ENCODE assay signal across 28 cellular contexts in the genomic region with DNA sequence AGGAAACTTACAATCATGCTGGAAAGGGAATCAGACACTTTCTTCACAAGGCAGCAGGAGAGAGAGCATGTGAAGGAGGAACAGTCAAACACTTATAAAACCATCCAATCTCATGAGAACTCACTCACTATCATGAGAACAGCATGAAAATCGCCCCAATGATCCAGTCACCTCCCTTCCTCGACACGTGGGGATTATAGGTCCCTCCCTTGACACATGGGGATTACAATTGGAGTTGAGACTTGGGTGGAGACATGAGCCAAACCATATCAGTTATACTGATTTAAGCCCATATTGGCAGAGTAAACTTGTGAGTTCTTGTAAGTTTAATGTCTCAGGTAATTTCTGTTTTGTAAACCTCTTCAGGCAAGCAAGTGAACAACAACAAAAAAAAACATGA.
DNase-seq lines count a peak whose midpoint lies in the region; ATAC-seq and TF ChIP-seq lines count a peak whose summit lies in the region.
"Had no signal": no experiment of that assay in that cellular context is flagged by ENCODE, and none has a peak within 500 bp of the region (broad histone marks: within the 10 kb centered on the region; RNA-seq: fewer than 3 reads in every experiment).

No MANE protein-coding gene starts in this region.

- TF ChIP-seq CTCF in HFFc6 (IDR thresholded peaks at IDR 0.05): no peak

- CTCF ChIA-PET in activated naive CD4-positive, alpha-beta T cell treated with anti-CD3 and anti-CD28 coated beads for 36 hours (lab: Charles Lee): no interaction called here
- CTCF ChIA-PET in activated naive CD4-positive, alpha-beta T cell treated with anti-CD3 and anti-CD28 coated beads, Interleukin-2, amount 10 ng/mL, durations not matched to agents 7 days and 5 days (lab: Charles Lee): no interaction called here

- peak overlapping the region; percentile 3 for H3K27ac Mint-ChIP-seq in activated naive CD8-positive, alpha-beta T cell treated with anti-CD3 and anti-CD28 coated beads, Interleukin-2, amount 50 U/mL, for 24 hours
- no peak overlapping the region for H3K27ac Mint-ChIP-seq in activated naive CD8-positive, alpha-beta T cell treated with anti-CD3 and anti-CD28 coated beads for 36 hours
- H3K27ac Mint-ChIP-seq in HFFc6: peak overlapping the region; percentile 40; the same call in 1 of the 2 replicates
- H3K27ac Mint-ChIP-seq in effector memory CD8-positive, alpha-beta T cell: peak overlapping the region; percentile 33 to 45
- H3K27ac Mint-ChIP-seq in stimulated activated effector memory CD8-positive, alpha-beta T cell treated with anti-CD3 and anti-CD28 coated beads, Interleukin-12 subunit alpha, Interleukin-12 subunit beta, amount 100 ng/mL, for 72 hours: peak overlapping the region; percentile 55
- H3K27ac Mint-ChIP-seq in activated naive CD4-positive, alpha-beta T cell treated with anti-CD3 and anti-CD28 coated beads for 36 hours: no peak overlapping the region
- H3K27ac Mint-ChIP-seq in activated naive CD4-positive, alpha-beta T cell treated with anti-CD3 and anti-CD28 coated beads, Interleukin-2, amount 10 ng/mL, durations not matched to agents 7 days and 5 days: no peak overlapping the region
- H3K27ac Mint-ChIP-seq: H9, neural progenitor cell had no signal

- no peaks in the 10 kb centered on the region for H3K27me3 Mint-ChIP-seq in activated naive CD8-positive, alpha-beta T cell treated with anti-CD3 and anti-CD28 coated beads, Interleukin-2, amount 50 U/mL, for 24 hours
- no peaks in the 10 kb centered on the region for H3K27me3 Mint-ChIP-seq in activated naive CD8-positive, alpha-beta T cell treated with anti-CD3 and anti-CD28 coated beads for 36 hours
- no peaks in the 10 kb centered on the region; the same call in 1 of the 2 replicates for H3K27me3 Mint-ChIP-seq in HFFc6 (ENCODE audit: insufficient read depth)
- H3K27me3 Mint-ChIP-seq in effector memory CD8-positive, alpha-beta T cell: no peaks in the 10 kb centered on the region
- no peaks in the 10 kb centered on the region for H3K27me3 Mint-ChIP-seq in activated naive CD4-positive, alpha-beta T cell treated with anti-CD3 and anti-CD28 coated beads for 36 hours (ENCODE audit: low read depth)
- H3K27me3 Mint-ChIP-seq in activated naive CD4-positive, alpha-beta T cell treated with anti-CD3 and anti-CD28 coated beads, Interleukin-2, amount 10 ng/mL, durations not matched to agents 7 days and 5 days: no peaks in the 10 kb centered on the region

- H3K9me3 Mint-ChIP-seq in activated naive CD8-positive, alpha-beta T cell treated with anti-CD3 and anti-CD28 coated beads, Interleukin-2, amount 50 U/mL, for 24 hours: no peaks in the 10 kb centered on the region
- H3K9me3 Mint-ChIP-seq in activated naive CD8-positive, alpha-beta T cell treated with anti-CD3 and anti-CD28 coated beads for 36 hours: no peaks in the 10 kb centered on the region
- H3K9me3 Mint-ChIP-seq in HFFc6: no peaks in the 10 kb centered on the region
- H3K9me3 Mint-ChIP-seq in effector memory CD8-positive, alpha-beta T cell: no peaks in the 10 kb centered on the region
- no peaks in the 10 kb centered on the region for H3K9me3 Mint-ChIP-seq in stimulated activated effector memory CD8-positive, alpha-beta T cell treated with anti-CD3 and anti-CD28 coated beads, Interleukin-12 subunit alpha, Interleukin-12 subunit beta, amount 100 ng/mL, for 72 hours
- no peaks in the 10 kb centered on the region for H3K9me3 Mint-ChIP-seq in activated naive CD4-positive, alpha-beta T cell treated with anti-CD3 and anti-CD28 coated beads for 36 hours
- no peaks in the 10 kb centered on the region for H3K9me3 Mint-ChIP-seq in activated naive CD4-positive, alpha-beta T cell treated with anti-CD3 and anti-CD28 coated beads, Interleukin-2, amount 10 ng/mL, durations not matched to agents 7 days and 5 days
- H3K9me3 Mint-ChIP-seq: H9 had no signal

- intact Hi-C loops in activated naive CD4-positive, alpha-beta T cell treated with anti-CD3 and anti-CD28 coated beads for 36 hours (cut with micrococcal nuclease): no loop called here

- H3K4me3 Mint-ChIP-seq in activated naive CD8-positive, alpha-beta T cell treated with anti-CD3 and anti-CD28 coated beads, Interleukin-2, amount 50 U/mL, for 24 hours: no peak overlapping the region
- H3K4me3 Mint-ChIP-seq in activated naive CD8-positive, alpha-beta T cell treated with anti-CD3 and anti-CD28 coated beads for 36 hours: no peak overlapping the region
- H3K4me3 Mint-ChIP-seq in HFFc6: no peak overlapping the region
- H3K4me3 Mint-ChIP-seq in effector memory CD8-positive, alpha-beta T cell: no peak overlapping the region
- H3K4me3 Mint-ChIP-seq in stimulated activated effector memory CD8-positive, alpha-beta T cell treated with anti-CD3 and anti-CD28 coated beads, Interleukin-12 subunit alpha, Interleukin-12 subunit beta, amount 100 ng/mL, for 72 hours: no peak overlapping the region
- no peak overlapping the region for H3K4me3 Mint-ChIP-seq in activated naive CD4-positive, alpha-beta T cell treated with anti-CD3 and anti-CD28 coated beads for 36 hours
- H3K4me3 Mint-ChIP-seq in activated naive CD4-positive, alpha-beta T cell treated with anti-CD3 and anti-CD28 coated beads, Interleukin-2, amount 10 ng/mL, durations not matched to agents 7 days and 5 days: no peak overlapping the region
- H3K4me3 Mint-ChIP-seq: H9, neural progenitor cell had no signal

- no peak for DNase-seq in activated naive CD8-positive, alpha-beta T cell treated with anti-CD3 and anti-CD28 coated beads, Interleukin-2, amount 50 U/mL, for 24 hours
- no peak for DNase-seq in activated naive CD8-positive, alpha-beta T cell treated with anti-CD3 and anti-CD28 coated beads for 36 hours
- DNase-seq in HFFc6: no peak
- DNase-seq in effector memory CD8-positive, alpha-beta T cell: no peak
- DNase-seq in stimulated activated effector memory CD8-positive, alpha-beta T cell treated with anti-CD3 and anti-CD28 coated beads, Interleukin-12 subunit alpha, Interleukin-12 subunit beta, amount 100 ng/mL, for 72 hours (ENCODE audit: low spot score in 2 of 2): no peak
- no peak for DNase-seq in activated naive CD4-positive, alpha-beta T cell treated with anti-CD3 and anti-CD28 coated beads for 36 hours
- DNase-seq in AG08396 (ENCODE audit: low spot score): no peak
- DNase-seq in activated naive CD4-positive, alpha-beta T cell treated with anti-CD3 and anti-CD28 coated beads, Interleukin-2, amount 10 ng/mL, durations not matched to agents 7 days and 5 days: no peak
- DNase-seq: activated CD4-positive, CD25-positive, alpha-beta regulatory T cell treated with anti-CD3 and anti-CD28 coated beads, Interleukin-2, amount 50 U/mL, for 72 hours; activated gamma-delta T cell treated with Interleukin-2 at 50 U/mL for 16 hours; AML-193; cerebellar nuclear complex; dermis blood vessel endothelial cell; DMS79; H9; Karpas-422; lower lobe of right lung; NCI-H1417; NCI-H2029; NCI-H510A treated with DMSO at 0.1 percent for 48 hours; OCI-M1; pancreas; retina; stimulated activated naive CD8-positive, alpha-beta T cell treated with anti-CD3 and anti-CD28 coated beads, Interleukin-15, Interleukin-2, amounts not matched to agents 100 U/mL and 50 U/mL, for 24 hours; T-helper 2 cell; testis had no signal

- ATAC-seq in activated naive CD8-positive, alpha-beta T cell treated with anti-CD3 and anti-CD28 coated beads, Interleukin-2, amount 50 U/mL, for 24 hours: no peak
- ATAC-seq in effector memory CD8-positive, alpha-beta T cell (replicated peaks): no peak
- ATAC-seq in stimulated activated effector memory CD8-positive, alpha-beta T cell treated with anti-CD3 and anti-CD28 coated beads, Interleukin-12 subunit alpha, Interleukin-12 subunit beta, amount 100 ng/mL, for 72 hours: no peak
- ATAC-seq: A549; lower lobe of right lung; pancreas; stimulated activated naive CD8-positive, alpha-beta T cell treated with anti-CD3 and anti-CD28 coated beads, Interleukin-15, Interleukin-2, amounts not matched to agents 100 U/mL and 50 U/mL, for 24 hours had no signal

- H3K4me1 Mint-ChIP-seq in activated naive CD8-positive, alpha-beta T cell treated with anti-CD3 and anti-CD28 coated beads, Interleukin-2, amount 50 U/mL, for 24 hours: peaks cover 12% of the 10 kb centered on the region
- H3K4me1 Mint-ChIP-seq in activated naive CD8-positive, alpha-beta T cell treated with anti-CD3 and anti-CD28 coated beads for 36 hours: peaks cover 13% of the 10 kb centered on the region
- H3K4me1 Mint-ChIP-seq in HFFc6 (ENCODE audit: low read depth): peaks cover 44% of the 10 kb centered on the region
- peaks cover 10 to 14% of the 10 kb centered on the region in 2 donors for H3K4me1 Mint-ChIP-seq in effector memory CD8-positive, alpha-beta T cell (ENCODE audit: low read depth in 2 of 2)
- H3K4me1 Mint-ChIP-seq in stimulated activated effector memory CD8-positive, alpha-beta T cell treated with anti-CD3 and anti-CD28 coated beads, Interleukin-12 subunit alpha, Interleukin-12 subunit beta, amount 100 ng/mL, for 72 hours: peaks cover 17% of the 10 kb centered on the region
- peaks cover 22% of the 10 kb centered on the region for H3K4me1 Mint-ChIP-seq in activated naive CD4-positive, alpha-beta T cell treated with anti-CD3 and anti-CD28 coated beads for 36 hours (ENCODE audit: low read depth)
- no peaks in the 10 kb centered on the region for H3K4me1 Mint-ChIP-seq in activated naive CD4-positive, alpha-beta T cell treated with anti-CD3 and anti-CD28 coated beads, Interleukin-2, amount 10 ng/mL, durations not matched to agents 7 days and 5 days

- peaks cover 21% of the 10 kb centered on the region for H3K36me3 Mint-ChIP-seq in activated naive CD8-positive, alpha-beta T cell treated with anti-CD3 and anti-CD28 coated beads, Interleukin-2, amount 50 U/mL, for 24 hours (ENCODE audit: low read depth)
- peaks cover 8% of the 10 kb centered on the region for H3K36me3 Mint-ChIP-seq in activated naive CD8-positive, alpha-beta T cell treated with anti-CD3 and anti-CD28 coated beads for 36 hours
- H3K36me3 Mint-ChIP-seq in HFFc6 (ENCODE audit: low read depth): peaks cover 45% of the 10 kb centered on the region
- peaks cover 56% of the 10 kb centered on the region for H3K36me3 Mint-ChIP-seq in effector memory CD8-positive, alpha-beta T cell (ENCODE audit: insufficient read depth)
- peaks cover 70% of the 10 kb centered on the region for H3K36me3 Mint-ChIP-seq in stimulated activated effector memory CD8-positive, alpha-beta T cell treated with anti-CD3 and anti-CD28 coated beads, Interleukin-12 subunit alpha, Interleukin-12 subunit beta, amount 100 ng/mL, for 72 hours
- H3K36me3 Mint-ChIP-seq in activated naive CD4-positive, alpha-beta T cell treated with anti-CD3 and anti-CD28 coated beads for 36 hours (ENCODE audit: low read depth): peaks cover 7% of the 10 kb centered on the region
- peaks cover 32% of the 10 kb centered on the region for H3K36me3 Mint-ChIP-seq in activated naive CD4-positive, alpha-beta T cell treated with anti-CD3 and anti-CD28 coated beads, Interleukin-2, amount 10 ng/mL, durations not matched to agents 7 days and 5 days

Comparison
In these comparisons a context has a peak if more than half of its experiments do, and no peak if none do; other contexts are left out.
1. H3K27ac Mint-ChIP-seq: peak in activated naive CD8-positive, alpha-beta T cell treated with anti-CD3 and anti-CD28 coated beads, Interleukin-2, amount 50 U/mL, for 24 hours (single experiment), HFFc6 (single experiment), effector memory CD8-positive, alpha-beta T cell (2 of 2) and stimulated activated effector memory CD8-positive, alpha-beta T cell treated with anti-CD3 and anti-CD28 coated beads, Interleukin-12 subunit alpha, Interleukin-12 subunit beta, amount 100 ng/mL, for 72 hours (single experiment); none in activated naive CD8-positive, alpha-beta T cell treated with anti-CD3 and anti-CD28 coated beads for 36 hours (single experiment), activated naive CD4-positive, alpha-beta T cell treated with anti-CD3 and anti-CD28 coated beads for 36 hours (single experiment) and activated naive CD4-positive, alpha-beta T cell treated with anti-CD3 and anti-CD28 coated beads, Interleukin-2, amount 10 ng/mL, durations not matched to agents 7 days and 5 days (single experiment).